Comparison of ENCODE assay signal across 11 cellular contexts in the genomic region with DNA sequence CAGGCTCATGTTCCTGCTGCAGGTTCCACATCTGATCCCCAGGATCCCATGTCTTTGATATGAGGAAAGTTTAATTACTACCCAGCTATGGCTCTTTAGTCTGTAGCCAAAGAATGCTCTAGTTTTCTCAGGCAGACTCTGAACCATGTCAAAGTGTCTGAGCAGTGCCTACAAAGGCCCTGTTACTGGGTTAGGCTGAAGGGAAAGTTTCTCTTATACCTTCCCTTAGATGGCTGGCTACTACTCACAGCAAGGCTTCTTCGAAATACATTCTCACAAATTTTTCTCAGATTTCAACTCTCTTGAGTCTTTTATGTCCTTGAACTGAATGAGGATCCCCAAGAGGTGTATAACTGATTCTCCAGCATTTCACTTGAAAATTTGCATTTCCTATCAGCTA.
DNase-seq lines count a peak whose midpoint lies in the region; ATAC-seq, FAIRE-seq and TF ChIP-seq lines count a peak whose summit lies in the region.
"Had no signal": no experiment of that assay in that cellular context is flagged by ENCODE, and none has a peak within 500 bp of the region (broad histone marks: within the 10 kb centered on the region; RNA-seq: fewer than 3 reads in every experiment).

No MANE protein-coding gene starts in this region.

- H3K36me3 Mint-ChIP-seq in activated naive CD8-positive, alpha-beta T cell treated with anti-CD3 and anti-CD28 coated beads for 36 hours, result no peaks in the 10 kb centered on the region
- H3K36me3 Mint-ChIP-seq in stimulated activated naive B cell treated with anti-CD40 and anti-IgM and Interleukin-4, amounts not matched to agents 10 μg/mL and 1 μg/mL and 100 μg/mL, for 72 hours, result no peaks in the 10 kb centered on the region

- H3K27me3 ChIP-seq in pancreas, result no peaks in the 10 kb centered on the region

- H3K27me3 Mint-ChIP-seq in activated naive CD8-positive, alpha-beta T cell treated with anti-CD3 and anti-CD28 coated beads for 36 hours, result no peaks in the 10 kb centered on the region
- H3K27me3 Mint-ChIP-seq in stimulated activated naive B cell treated with anti-CD40 and anti-IgM and Interleukin-4, amounts not matched to agents 10 μg/mL and 1 μg/mL and 100 μg/mL, for 72 hours, result peaks cover 0 to 10% of the 10 kb centered on the region in 2 donors

- H3K4me1 Mint-ChIP-seq in activated naive CD8-positive, alpha-beta T cell treated with anti-CD3 and anti-CD28 coated beads for 36 hours, result peaks cover 8% of the 10 kb centered on the region
- H3K4me1 Mint-ChIP-seq in stimulated activated naive B cell treated with anti-CD40 and anti-IgM and Interleukin-4, amounts not matched to agents 10 μg/mL and 1 μg/mL and 100 μg/mL, for 72 hours, result peaks cover 9 to 15% of the 10 kb centered on the region in 2 donors

- DNase-seq in activated naive CD8-positive, alpha-beta T cell treated with anti-CD3 and anti-CD28 coated beads for 36 hours, result no peak
- no peak for DNase-seq in stimulated activated naive B cell treated with anti-CD40 and anti-IgM and Interleukin-4, amounts not matched to agents 10 μg/mL and 1 μg/mL and 100 μg/mL, for 72 hours
- no peak for DNase-seq in central memory CD4-positive, alpha-beta T cell
- DNase-seq in pancreas (no peak), DMS 273 (lab: John Stamatoyannopoulos, UW; ENCODE audit: unreplicated experiment) (no peak), cardiac septum (ENCODE audit: low spot score) (no peak)
- DNase-seq: DMS79, NCI-H2081 treated with DMSO at 0.1 percent for 48 hours, SHP77 had no signal

- H3K4me1 ChIP-seq in pancreas, result no peaks in the 10 kb centered on the region

- no peak overlapping the region for H3K4me3 Mint-ChIP-seq in activated naive CD8-positive, alpha-beta T cell treated with anti-CD3 and anti-CD28 coated beads for 36 hours
- no peak overlapping the region for H3K4me3 Mint-ChIP-seq in stimulated activated naive B cell treated with anti-CD40 and anti-IgM and Interleukin-4, amounts not matched to agents 10 μg/mL and 1 μg/mL and 100 μg/mL, for 72 hours

- no peaks in the 10 kb centered on the region for H3K9me3 Mint-ChIP-seq in activated naive CD8-positive, alpha-beta T cell treated with anti-CD3 and anti-CD28 coated beads for 36 hours
- H3K9me3 Mint-ChIP-seq in stimulated activated naive B cell treated with anti-CD40 and anti-IgM and Interleukin-4, amounts not matched to agents 10 μg/mL and 1 μg/mL and 100 μg/mL, for 72 hours, result no peaks in the 10 kb centered on the region

- no peak overlapping the region for H3K27ac ChIP-seq in pancreas

- 0% methylated on average over 1 of the region's 1 CpG for WGBS in pancreas, 2 donors

- no peak for FAIRE-seq in pancreas (lab: Jason Lieb, UNC)

- intact Hi-C loops in pancreas (cut with DNase I) (no loop called here), cardiac septum (cut with DNase I) (no loop called here)

- no peak overlapping the region for H3K4me3 ChIP-seq in pancreas

- H3K9me3 ChIP-seq in pancreas, result no peaks in the 10 kb centered on the region

- peak overlapping the region; percentile 38 for H3K27ac Mint-ChIP-seq in activated naive CD8-positive, alpha-beta T cell treated with anti-CD3 and anti-CD28 coated beads for 36 hours
- H3K27ac Mint-ChIP-seq in stimulated activated naive B cell treated with anti-CD40 and anti-IgM and Interleukin-4, amounts not matched to agents 10 μg/mL and 1 μg/mL and 100 μg/mL, for 72 hours, result no peak overlapping the region

- no peaks in the 10 kb centered on the region for H3K36me3 ChIP-seq in pancreas

- ATAC-seq in GM19452 (IDR thresholded peaks at IDR 0.05; ENCODE audit: unreplicated experiment) (peak; percentile 33), HG02884 (IDR thresholded peaks at IDR 0.05; ENCODE audit: unreplicated experiment) (peak; percentile 21), pancreas (no peak)
- ATAC-seq in stimulated activated naive B cell treated with anti-CD40 and anti-IgM and Interleukin-4, amounts not matched to agents 10 μg/mL and 1 μg/mL and 100 μg/mL, for 72 hours (replicated peaks), result peak; percentile 26 to 29

- no peak for TF ChIP-seq CTCF in pancreas (IDR thresholded peaks at IDR 0.05)

Comparison
In these comparisons a context has a peak if more than half of its experiments do, and no peak if none do; other contexts are left out.
1. ATAC-seq: peak in GM19452 (single experiment), HG02884 (single experiment) and stimulated activated naive B cell treated with anti-CD40 and anti-IgM and Interleukin-4, amounts not matched to agents 10 μg/mL and 1 μg/mL and 100 μg/mL, for 72 hours (2 of 2); none in pancreas (0 of 4).